23 cellular contexts compared by ENCODE assay signal in the genomic region with DNA sequence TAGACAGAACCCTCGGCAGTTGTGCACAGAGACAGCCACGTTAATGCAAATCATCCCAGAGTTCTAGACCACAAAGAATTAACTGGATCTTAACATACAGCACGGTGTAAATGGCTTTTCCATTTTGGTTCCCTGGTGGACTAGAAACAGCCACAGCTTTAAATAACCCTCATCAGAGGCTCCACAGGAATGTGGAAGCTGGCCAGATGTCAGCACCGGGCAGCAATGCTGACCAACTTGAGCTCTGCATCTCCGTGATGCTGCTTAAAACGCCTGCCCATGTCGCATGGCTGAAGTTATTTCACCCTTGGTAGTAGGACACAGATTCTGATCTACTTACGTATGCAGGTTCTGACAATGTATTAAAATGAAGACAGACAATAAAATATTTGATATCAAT. TPM values are rescaled to one million over a fixed set of nuclear protein-coding genes. Genes with fewer than 3 reads are reported as not detected.
DNase-seq lines count a peak whose midpoint lies in the region; ATAC-seq and TF ChIP-seq lines count a peak whose summit lies in the region.
"Had no signal": no experiment of that assay in that cellular context is flagged by ENCODE, and none has a peak within 500 bp of the region (broad histone marks: within the 10 kb centered on the region; RNA-seq: fewer than 3 reads in every experiment).

No MANE protein-coding gene starts in this region.

- no peak for TF ChIP-seq CTCF in HFFc6 (IDR thresholded peaks at IDR 0.05)
- no peak for TF ChIP-seq CTCF in chondrocyte (IDR thresholded peaks at IDR 0.05)
- no peak for TF ChIP-seq CTCF in tibial artery (IDR thresholded peaks at IDR 0.05)
- no peak for TF ChIP-seq CTCF in esophagus muscularis mucosa (IDR thresholded peaks at IDR 0.05)

- H3K27ac ChIP-seq in tibial artery, result peak overlapping the region; percentile 18 to 45
- H3K27ac ChIP-seq in esophagus muscularis mucosa (replicated peaks in 1 of 4), result no peak overlapping the region
- H3K27ac ChIP-seq: BLaER1, GM23248, uterus had no signal

- H3K36me3 Mint-ChIP-seq in HFFc6 (ENCODE audit: low read depth) (peaks cover 11% of the 10 kb centered on the region; the same call in 1 of the 2 replicates), chondrocyte (ENCODE audit: low read depth) (peaks cover 4% of the 10 kb centered on the region)

- H3K9me3 Mint-ChIP-seq in HFFc6 (no peaks in the 10 kb centered on the region), chondrocyte (ENCODE audit: low read depth) (no peaks in the 10 kb centered on the region)
- H3K9me3 Mint-ChIP-seq: neural crest cell had no signal

- WGBS in esophagus muscularis mucosa, result 33% methylated on average over 8 of the region's 8 CpGs

- DNase-seq in HFFc6, result peak; percentile 38
- no peak for DNase-seq in chondrocyte (ENCODE audit: low spot score)
- peak; percentile 48 for DNase-seq in hepatic stellate cell (ENCODE audit: low spot score)
- DNase-seq in tibial artery, result peak; percentile 34 to 81
- no peak for DNase-seq in HEK293T (ENCODE audit: extremely low spot score)
- DNase-seq in esophagus muscularis mucosa (ENCODE audit: extremely low spot score), result no peak
- DNase-seq: activated CD4-positive, alpha-beta memory T cell treated with anti-CD3 and anti-CD28 coated beads, Interleukin-2, amount 10 ng/mL, durations not matched to agents 7 days and 5 days; activated naive CD4-positive, alpha-beta T cell treated with anti-CD3 and anti-CD28 coated beads, Interleukin-2, amount 50 U/mL, for 16 hours; activated T-cell treated with anti-CD3 and anti-CD28 coated beads, Interleukin-2, amount 50 U/mL, for 1 hour; effector memory CD4-positive, alpha-beta T cell; GF-D8; GM23248; midbrain; NCI-H1417; NCI-H526 treated with DMSO at 0.1 percent for 48 hours; stimulated activated CD4-positive, alpha-beta T cell treated with anti-CD3 and anti-CD28 coated beads, Interleukin-1b, Interleukin-23, amount 100 ng/mL, for 48 hours; stimulated activated naive CD8-positive, alpha-beta T cell treated with anti-CD3 and anti-CD28 coated beads, Interleukin-15, amount 100 ng/mL, for 72 hours; T-helper 2 cell; uterus had no signal

- H3K9me3 ChIP-seq in tibial artery (no peaks in the 10 kb centered on the region), esophagus muscularis mucosa (no peaks in the 10 kb centered on the region)
- H3K9me3 ChIP-seq: uterus had no signal

- TF ChIP-seq POLR2A in esophagus muscularis mucosa (IDR thresholded peaks at IDR 0.05; ENCODE audit: low read depth), result no peak

- H3K27me3 ChIP-seq in tibial artery, result no peaks in the 10 kb centered on the region
- no peaks in the 10 kb centered on the region for H3K27me3 ChIP-seq in esophagus muscularis mucosa
- H3K27me3 ChIP-seq: BLaER1, uterus had no signal

- ATAC-seq in GM21529 (IDR thresholded peaks at IDR 0.05; ENCODE audit: unreplicated experiment), result no peak
- ATAC-seq: sciatic nerve; stimulated activated naive CD8-positive, alpha-beta T cell treated with anti-CD3 and anti-CD28 coated beads, Interleukin-15, amount 100 ng/mL, for 72 hours had no signal

- POLR2A ChIA-PET in HEK293T (lab: Yijun Ruan, JAX), result no interaction called here

- peaks cover 0 to 33% (median 11%) of the 10 kb centered on the region in 4 donors for H3K4me1 ChIP-seq in tibial artery
- peaks cover 0 to 10% (median 7%) of the 10 kb centered on the region in 4 donors for H3K4me1 ChIP-seq in esophagus muscularis mucosa
- H3K4me1 ChIP-seq: BLaER1, uterus had no signal

- H3K4me3 Mint-ChIP-seq in HFFc6, result no peak overlapping the region
- no peak overlapping the region for H3K4me3 Mint-ChIP-seq in chondrocyte (ENCODE audit: unreplicated experiment)
- H3K4me3 Mint-ChIP-seq: activated CD4-positive, alpha-beta memory T cell treated with anti-CD3 and anti-CD28 coated beads, Interleukin-2, amount 10 ng/mL, durations not matched to agents 7 days and 5 days; neural crest cell; stimulated activated naive CD8-positive, alpha-beta T cell treated with anti-CD3 and anti-CD28 coated beads, Interleukin-15, amount 100 ng/mL, for 72 hours had no signal

- H3K27me3 Mint-ChIP-seq in HFFc6 (ENCODE audit: insufficient read depth), result no peaks in the 10 kb centered on the region
- H3K27me3 Mint-ChIP-seq in chondrocyte (ENCODE audit: low read depth), result no peaks in the 10 kb centered on the region
- H3K27me3 Mint-ChIP-seq: activated CD4-positive, alpha-beta memory T cell treated with anti-CD3 and anti-CD28 coated beads, Interleukin-2, amount 10 ng/mL, durations not matched to agents 7 days and 5 days; stimulated activated naive CD8-positive, alpha-beta T cell treated with anti-CD3 and anti-CD28 coated beads, Interleukin-15, amount 100 ng/mL, for 72 hours had no signal

- H3K4me3 ChIP-seq in tibial artery, result no peak overlapping the region
- H3K4me3 ChIP-seq in esophagus muscularis mucosa, result no peak overlapping the region
- H3K4me3 ChIP-seq: BLaER1, GM23248, uterus had no signal

- TF ChIP-seq EP300 in esophagus muscularis mucosa (IDR thresholded peaks at IDR 0.05), result no peak

- H3K27ac Mint-ChIP-seq in HFFc6 (peak overlapping the region; percentile 29; the same call in 1 of the 2 replicates), chondrocyte (ENCODE audit: unreplicated experiment) (peak overlapping the region; percentile 88)
- H3K27ac Mint-ChIP-seq: activated CD4-positive, alpha-beta memory T cell treated with anti-CD3 and anti-CD28 coated beads, Interleukin-2, amount 10 ng/mL, durations not matched to agents 7 days and 5 days had no signal

- H3K4me1 Mint-ChIP-seq in HFFc6 (ENCODE audit: low read depth), result peaks cover 21% of the 10 kb centered on the region
- H3K4me1 Mint-ChIP-seq in chondrocyte (ENCODE audit: low read depth), result peaks cover 51% of the 10 kb centered on the region

- H3K36me3 ChIP-seq in tibial artery (no peaks in the 10 kb centered on the region), esophagus muscularis mucosa (no peaks in the 10 kb centered on the region)
- H3K36me3 ChIP-seq: uterus had no signal

- CTCF ChIA-PET in HEK293T (lab: Yijun Ruan, JAX), result no interaction called here

- intact Hi-C loops in tibial artery (cut with DNase I; ENCODE audit: low total_unique reads), result no loop called here
- intact Hi-C loops in esophagus muscularis mucosa (cut with DNase I), result no loop called here

TF ChIP-seq in HEK293T, 16 proteins besides CTCF, POLR2A, EP300 and RAD21:
- TF ChIP-seq, protein P1, sequence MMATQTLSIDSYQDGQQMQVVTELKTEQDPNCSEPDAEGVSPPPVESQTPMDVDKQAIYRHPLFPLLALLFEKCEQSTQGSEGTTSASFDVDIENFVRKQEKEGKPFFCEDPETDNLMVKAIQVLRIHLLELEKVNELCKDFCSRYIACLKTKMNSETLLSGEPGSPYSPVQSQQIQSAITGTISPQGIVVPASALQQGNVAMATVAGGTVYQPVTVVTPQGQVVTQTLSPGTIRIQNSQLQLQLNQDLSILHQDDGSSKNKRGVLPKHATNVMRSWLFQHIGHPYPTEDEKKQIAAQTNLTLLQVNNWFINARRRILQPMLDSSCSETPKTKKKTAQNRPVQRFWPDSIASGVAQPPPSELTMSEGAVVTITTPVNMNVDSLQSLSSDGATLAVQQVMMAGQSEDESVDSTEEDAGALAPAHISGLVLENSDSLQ (IDR thresholded peaks at IDR 0.05), result no peak
- TF ChIP-seq LEF1 (IDR thresholded peaks at IDR 0.05; ENCODE audit: borderline replicate concordance) (no peak), HDGF (IDR thresholded peaks at IDR 0.05; ENCODE audit: borderline replicate concordance) (no peak), TARDBP (IDR thresholded peaks at IDR 0.05) (no peak), FOXM1 (IDR thresholded peaks at IDR 0.05; ENCODE audit: borderline replicate concordance) (no peak), ELF4 (IDR thresholded peaks at IDR 0.05) (no peak), CTBP1 (IDR thresholded peaks at IDR 0.05; ENCODE audit: borderline replicate concordance) (no peak), FOXK2 (IDR thresholded peaks at IDR 0.05) (no peak), SUZ12 (IDR thresholded peaks at IDR 0.05) (no peak), ARNT (IDR thresholded peaks at IDR 0.05) (no peak), FOXA1 (IDR thresholded peaks at IDR 0.05) (no peak), SP1 (IDR thresholded peaks at IDR 0.05) (no peak), BHLHE40 (IDR thresholded peaks at IDR 0.05; ENCODE audit: borderline replicate concordance) (no peak), NFRKB (IDR thresholded peaks at IDR 0.05) (no peak), L3MBTL2 (conservative IDR thresholded peaks at IDR 0.05) (no peak)

RNA-seq across cellular contexts. Expression of a gene that starts 24.5 kb away (rescaled TPM):
- total RNA-seq in HFFc6 (2021; fragmentation: NEBNext Ultra II Directional; extraction: Animal tissue kit (Norgen Biotek cat#: 25700)), result 100 to 1,000 TPM; 182 to 239 (median 205) TPM
- total RNA-seq in chondrocyte, result 113 to 165 TPM (median 156 TPM) in 3 replicates
- total RNA-seq in esophagus muscularis mucosa, result 100 to 1,000 TPM in 2 of 4 donors, 10 to 100 TPM in 2; 56.9 to 146 (median 90.7) TPM

Comparison
In these comparisons a context has a peak if more than half of its experiments do, and no peak if none do; other contexts are left out.
1. DNase-seq: peak in HFFc6 (single experiment), hepatic stellate cell (single experiment) and tibial artery (2 of 2); none in chondrocyte (single experiment), HEK293T (single experiment) and esophagus muscularis mucosa (single experiment).
2. H3K27ac ChIP-seq: peak in tibial artery (2 of 2); none in esophagus muscularis mucosa (0 of 4).